Comparison of ENCODE assay signal across 24 cellular contexts in the genomic region with DNA sequence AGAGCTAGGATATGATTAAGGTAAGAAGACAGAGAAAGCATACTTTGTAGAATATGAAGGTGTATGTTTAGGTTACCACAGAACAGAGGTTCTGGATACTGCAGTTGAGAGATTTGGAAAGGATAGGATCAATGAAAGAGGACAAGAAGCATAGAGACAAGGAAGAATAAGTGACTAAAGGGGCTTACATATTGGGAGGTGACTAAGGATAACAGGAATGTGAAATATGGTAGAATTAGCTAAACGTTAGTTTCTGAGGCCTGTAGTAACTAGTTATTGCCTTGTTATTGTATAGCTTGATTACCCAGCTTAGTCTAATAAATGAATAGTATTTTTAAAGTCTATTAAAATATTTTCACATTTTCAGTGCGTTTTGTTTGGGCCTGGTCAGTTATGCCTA. TPM values are rescaled to one million over a fixed set of nuclear protein-coding genes. Genes with fewer than 3 reads are reported as not detected.
DNase-seq lines count a peak whose midpoint lies in the region; ATAC-seq and TF ChIP-seq lines count a peak whose summit lies in the region.
"Had no signal": no experiment of that assay in that cellular context is flagged by ENCODE, and none has a peak within 500 bp of the region (broad histone marks: within the 10 kb centered on the region; RNA-seq: fewer than 3 reads in every experiment).

No MANE protein-coding gene starts in this region.

- no peak for TF ChIP-seq CTCF in RWPE2 (IDR thresholded peaks at IDR 0.05; ENCODE audit: poor library complexity, severe bottlenecking)
- no peak for TF ChIP-seq CTCF in right atrium auricular region (IDR thresholded peaks at IDR 0.05)

- H3K27ac ChIP-seq in RWPE2 (ENCODE audit: poor library complexity, severe bottlenecking) (no peak overlapping the region), right atrium auricular region (no peak overlapping the region)
- H3K27ac ChIP-seq: A549, BLaER1, KMS-11 had no signal

- H3K27me3 ChIP-seq in RWPE2 (ENCODE audit: insufficient read depth, poor library complexity, severe bottlenecking) (no peaks in the 10 kb centered on the region), right atrium auricular region (no peaks in the 10 kb centered on the region)
- H3K27me3 ChIP-seq: BLaER1 had no signal

- H3K36me3 ChIP-seq in RWPE2 (ENCODE audit: low read depth) (peaks cover 35% of the 10 kb centered on the region), right atrium auricular region (no peaks in the 10 kb centered on the region)

- H3K4me3 ChIP-seq in RWPE2 (ENCODE audit: severe bottlenecking) (no peak overlapping the region), right atrium auricular region (no peak overlapping the region)
- H3K4me3 ChIP-seq: A549, BLaER1, GM23338, HAP-1 had no signal

- no peaks in the 10 kb centered on the region for H3K9me3 ChIP-seq in RWPE2 (ENCODE audit: severe bottlenecking)
- no peaks in the 10 kb centered on the region for H3K9me3 ChIP-seq in right atrium auricular region
- H3K9me3 ChIP-seq: A549, BLaER1, HAP-1 had no signal

- ATAC-seq in RWPE2 (ENCODE audit: low read depth) (peak; percentile 21; the same call in 1 of the 3 replicates), GM21723 (IDR thresholded peaks at IDR 0.05; ENCODE audit: unreplicated experiment) (no peak)
- ATAC-seq: A549; CD8-positive, alpha-beta T cell; GM23338 had no signal

- H3K4me1 ChIP-seq in RWPE2 (ENCODE audit: insufficient read depth, poor library complexity, severe bottlenecking) (no peaks in the 10 kb centered on the region), right atrium auricular region (no peaks in the 10 kb centered on the region)
- H3K4me1 ChIP-seq: A549, HAP-1 had no signal

- DNase-seq in AG08395 (ENCODE audit: low spot score): peak; percentile 8
- DNase-seq in ELR (ENCODE audit: low read depth): peak; percentile 34
- no peak for DNase-seq in RWPE2 (ENCODE audit: low spot score)
- DNase-seq in fibroblast of peridontal ligament (ENCODE audit: extremely low read depth): peak; percentile 8
- no peak for DNase-seq in right atrium auricular region (ENCODE audit: low spot score)
- no peak for DNase-seq in globus pallidus (ENCODE audit: low spot score)
- DNase-seq in NOMO-1 treated with dmso at 0.1 percent for 144 hours (lab: John Stamatoyannopoulos, UW; ENCODE audit: unreplicated experiment): no peak
- DNase-seq: Calu3; CD8-positive, alpha-beta T cell; DMS53; NCI-H1105; NCI-H1694; NCI-H2081; NCI-H2171 treated with DMSO at 0.1 percent for 48 hours; NCI-H524 treated with DMSO at 0.1 percent for 48 hours; NCI-H82; SHP77; SW 1271 had no signal

RNA-seq across cellular contexts. Expression of a gene that starts 38.2 kb away (rescaled TPM):
- under 1 TPM; 0.16 to 0.63 TPM for total RNA-seq in right atrium auricular region

RNA-seq across cellular contexts. Expression of a gene that starts 57.6 kb away (rescaled TPM):
- total RNA-seq in right atrium auricular region: under 1 TPM in 1 of 2 donors, not detected in 1; 0.33 TPM
- total RNA-seq: Calu3; CD8-positive, alpha-beta T cell had no signal

Comparison
In these comparisons a context has a peak if more than half of its experiments do, and no peak if none do; other contexts are left out.
1. DNase-seq: peak in AG08395 (single experiment), ELR (single experiment) and fibroblast of peridontal ligament (single experiment); none in RWPE2 (single experiment), right atrium auricular region (single experiment), globus pallidus (single experiment) and NOMO-1 treated with dmso at 0.1 percent for 144 hours (single experiment).